ENCODE assay signal across 10 cellular contexts in the genomic region with DNA sequence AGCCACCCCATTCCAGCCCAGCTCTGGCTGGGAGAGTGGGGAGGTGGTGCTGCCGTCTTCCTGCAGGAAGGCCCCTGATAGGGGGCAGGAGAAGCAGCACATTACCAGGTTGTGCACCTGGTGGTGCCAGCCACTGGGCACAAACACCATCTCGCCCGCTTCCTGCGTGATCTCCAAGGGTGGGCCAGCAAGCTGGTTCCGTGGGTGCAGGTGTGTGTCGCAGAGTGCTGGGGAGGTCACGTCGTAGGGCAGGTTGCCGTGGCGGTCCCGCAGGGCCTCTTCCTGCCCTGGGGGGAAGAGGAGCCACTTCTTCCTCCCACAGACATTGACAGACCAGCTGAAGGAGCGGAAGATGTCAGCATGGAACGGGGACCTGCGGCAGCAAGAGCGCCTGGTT. TPM values are rescaled to one million over a fixed set of nuclear protein-coding genes. Genes with fewer than 3 reads are reported as not detected.
A peak's percentile ranks its signal among the peaks of the same experiment; 100 is the strongest.
DNase-seq lines count a peak whose midpoint lies in the region; ATAC-seq and TF ChIP-seq lines count a peak whose summit lies in the region.
"Had no signal": no experiment of that assay in that cellular context is flagged by ENCODE, and none has a peak within 500 bp of the region (broad histone marks: within the 10 kb centered on the region; RNA-seq: fewer than 3 reads in every experiment).

No MANE protein-coding gene starts in this region.

- no peak overlapping the region for H3K27ac ChIP-seq in substantia nigra (ENCODE audit: low read depth, low read length, poor library complexity, severe bottlenecking)
- H3K27ac ChIP-seq in WERI-Rb-1: no peak overlapping the region

- H3K4me1 Mint-ChIP-seq in activated CD8-positive, alpha-beta T cell treated with anti-CD3 and anti-CD28 coated beads, Interleukin-2, amount 10 ng/mL, durations not matched to agents 7 days and 5 days (ENCODE audit: low read depth): peaks cover 34% of the 10 kb centered on the region
- peaks cover 39% of the 10 kb centered on the region for H3K4me1 Mint-ChIP-seq in mesothelial cell of epicardium

- H3K36me3 ChIP-seq in WERI-Rb-1: no peaks in the 10 kb centered on the region

- H3K27ac Mint-ChIP-seq in activated CD8-positive, alpha-beta T cell treated with anti-CD3 and anti-CD28 coated beads, Interleukin-2, amount 10 ng/mL, durations not matched to agents 7 days and 5 days: no peak overlapping the region
- no peak overlapping the region for H3K27ac Mint-ChIP-seq in mesothelial cell of epicardium

- CTCF ChIA-PET in AG04449 (lab: Yijun Ruan, JAX): interaction anchor here (0.9 to 1.4 kb wide), 3 partner anchors 191 to 220 kb away, joined by 3 to 5 read pairs (median 4); no protein-coding TSS in a partner anchor
- CTCF ChIA-PET in activated CD8-positive, alpha-beta T cell treated with anti-CD3 and anti-CD28 coated beads, Interleukin-2, amount 10 ng/mL, durations not matched to agents 7 days and 5 days (lab: Charles Lee): no interaction called here

- no peaks in the 10 kb centered on the region for H3K9me3 Mint-ChIP-seq in activated CD8-positive, alpha-beta T cell treated with anti-CD3 and anti-CD28 coated beads, Interleukin-2, amount 10 ng/mL, durations not matched to agents 7 days and 5 days (ENCODE audit: insufficient read depth)
- H3K9me3 Mint-ChIP-seq in mesothelial cell of epicardium: no peaks in the 10 kb centered on the region

- H3K27me3 Mint-ChIP-seq in activated CD8-positive, alpha-beta T cell treated with anti-CD3 and anti-CD28 coated beads, Interleukin-2, amount 10 ng/mL, durations not matched to agents 7 days and 5 days (ENCODE audit: low read depth): no peaks in the 10 kb centered on the region
- no peaks in the 10 kb centered on the region for H3K27me3 Mint-ChIP-seq in mesothelial cell of epicardium (ENCODE audit: low read depth)

- POLR2A ChIA-PET in AG04449 (lab: Yijun Ruan, JAX): no interaction called here
- POLR2A ChIA-PET in activated CD8-positive, alpha-beta T cell treated with anti-CD3 and anti-CD28 coated beads, Interleukin-2, amount 10 ng/mL, durations not matched to agents 7 days and 5 days (lab: Charles Lee): no interaction called here

- DNase-seq in AG04449 (ENCODE audit: low read depth, low spot score): no peak
- peak; percentile 14 for DNase-seq in D341Med (ENCODE audit: low spot score)
- DNase-seq in activated CD8-positive, alpha-beta T cell treated with anti-CD3 and anti-CD28 coated beads, Interleukin-2, amount 10 ng/mL, durations not matched to agents 7 days and 5 days: no peak
- DNase-seq in mesothelial cell of epicardium (ENCODE audit: low spot score in 2 of 2, unreplicated experiment in 2 of 2): no peak
- no peak for DNase-seq in substantia nigra (lab: John Stamatoyannopoulos, UW)
- no peak for DNase-seq in COLO829 (ENCODE audit: low spot score)
- no peak for DNase-seq in WERI-Rb-1
- no peak for DNase-seq in OCI-M1 (lab: John Stamatoyannopoulos, UW)
- DNase-seq: stimulated activated CD8-positive, alpha-beta memory T cell treated with anti-CD3 and anti-CD28 coated beads, Interleukin-4, amount 100 ng/mL, for 48 hours; T1000 had no signal

- no peaks in the 10 kb centered on the region for H3K27me3 ChIP-seq in WERI-Rb-1 (ENCODE audit: insufficient read depth, low read depth, severe bottlenecking)

- ATAC-seq in activated CD8-positive, alpha-beta T cell treated with anti-CD3 and anti-CD28 coated beads, Interleukin-2, amount 10 ng/mL, durations not matched to agents 7 days and 5 days: no peak

- TF ChIP-seq CTCF in AG04449 (IDR thresholded peaks at IDR 0.05; ENCODE audit: insufficient read depth, low read length, missing control alignments) (no peak), mesothelial cell of epicardium (IDR thresholded peaks at IDR 0.05; ENCODE audit: unreplicated experiment) (no peak), WERI-Rb-1 (IDR thresholded peaks at IDR 0.05; ENCODE audit: low read depth, low read length) (no peak)

- H3K4me3 Mint-ChIP-seq in activated CD8-positive, alpha-beta T cell treated with anti-CD3 and anti-CD28 coated beads, Interleukin-2, amount 10 ng/mL, durations not matched to agents 7 days and 5 days: peak overlapping the region; percentile 69
- H3K4me3 Mint-ChIP-seq in mesothelial cell of epicardium: peak overlapping the region; percentile 87

- no peaks in the 10 kb centered on the region for H3K9me3 ChIP-seq in WERI-Rb-1 (ENCODE audit: severe bottlenecking)

- peak overlapping the region; percentile 1; the same call in 1 of the 2 replicates for H3K4me3 ChIP-seq in AG04449 (ENCODE audit: low read depth, low read length)
- H3K4me3 ChIP-seq in WERI-Rb-1 (ENCODE audit: low read depth, low read length): no peak overlapping the region

- H3K36me3 Mint-ChIP-seq in activated CD8-positive, alpha-beta T cell treated with anti-CD3 and anti-CD28 coated beads, Interleukin-2, amount 10 ng/mL, durations not matched to agents 7 days and 5 days (ENCODE audit: low read depth): peaks cover 16% of the 10 kb centered on the region
- H3K36me3 Mint-ChIP-seq in mesothelial cell of epicardium: no peaks in the 10 kb centered on the region

RNA-seq across cellular contexts. Expression of a gene that starts 1.8 kb away (rescaled TPM):
- total RNA-seq in activated CD8-positive, alpha-beta T cell treated with anti-CD3 and anti-CD28 coated beads, Interleukin-2, amount 10 ng/mL, durations not matched to agents 7 days and 5 days: 10 to 100 TPM; 16.8 to 17.3 TPM
- 20.6 to 26.4 TPM (median 20.8 TPM) in 3 replicates for total RNA-seq in mesothelial cell of epicardium

RNA-seq across cellular contexts. Expression of a gene that starts 1.9 kb away (rescaled TPM):
- total RNA-seq in activated CD8-positive, alpha-beta T cell treated with anti-CD3 and anti-CD28 coated beads, Interleukin-2, amount 10 ng/mL, durations not matched to agents 7 days and 5 days: 10 to 100 TPM; 20.7 to 25.3 TPM
- total RNA-seq in mesothelial cell of epicardium: 41.6 to 42.6 TPM (median 41.8 TPM) in 3 replicates
